ENCODE assay signal across 9 cellular contexts in genomic region chr5:102807878-102808502, GRCh38. TPM values are rescaled to one million over a fixed set of nuclear protein-coding genes. Genes with fewer than 3 reads are reported as not detected.
DNase-seq lines count a peak whose midpoint lies in the region; ATAC-seq and TF ChIP-seq lines count a peak whose summit lies in the region.
"Had no signal": no experiment of that assay in that cellular context is flagged by ENCODE, and none has a peak within 500 bp of the region (broad histone marks: within the 10 kb centered on the region; RNA-seq: fewer than 3 reads in every experiment).

No MANE protein-coding gene starts in this region.

- H3K27me3 ChIP-seq in fibroblast of lung (ENCODE audit: control insufficient read depth, insufficient read depth, low read length): no peaks in the 10 kb centered on the region
- H3K27me3 ChIP-seq in smooth muscle cell (ENCODE audit: low read depth): no peaks in the 10 kb centered on the region
- H3K27me3 ChIP-seq in upper lobe of left lung: no peaks in the 10 kb centered on the region
- H3K27me3 ChIP-seq: neutrophil had no signal

- ATAC-seq in HG02678 (IDR thresholded peaks at IDR 0.05; ENCODE audit: unreplicated experiment) (no peak), upper lobe of left lung (ENCODE audit: low FRiP score in 2 of 2) (no peak), GM18873 (IDR thresholded peaks at IDR 0.05; ENCODE audit: low FRiP score, unreplicated experiment) (no peak)

- DNase-seq in NCI-H526 (lab: John Stamatoyannopoulos, UW) (peak; percentile 28 to 39), NCI-H526 treated with DMSO at 0.1 percent for 48 hours (lab: John Stamatoyannopoulos, UW) (no peak), NCI-H69 (lab: John Stamatoyannopoulos, UW) (peak; percentile 99), fibroblast of lung (ENCODE audit: low read depth in 2 of 2) (peak; percentile 47 to 82), smooth muscle cell (lab: John Stamatoyannopoulos, UW; ENCODE audit: unreplicated experiment) (no peak), upper lobe of left lung (no peak)

- H3K27ac ChIP-seq in fibroblast of lung (ENCODE audit: insufficient read depth, low read length): no peak overlapping the region
- peak overlapping the region; percentile 25 for H3K27ac ChIP-seq in smooth muscle cell (ENCODE audit: low read depth)
- H3K27ac ChIP-seq in upper lobe of left lung: no peak overlapping the region
- H3K27ac ChIP-seq: neutrophil had no signal

- H3K4me1 ChIP-seq in fibroblast of lung (ENCODE audit: control insufficient read depth, extremely low read depth, insufficient read depth, low read length) (no peaks in the 10 kb centered on the region), smooth muscle cell (ENCODE audit: low read depth) (peaks cover 16% of the 10 kb centered on the region), upper lobe of left lung (peaks cover 5 to 11% (median 6%) of the 10 kb centered on the region in 4 donors)

- no peak for TF ChIP-seq EP300 in upper lobe of left lung (IDR thresholded peaks at IDR 0.05)

- no peak for TF ChIP-seq CTCF in fibroblast of lung (conservative IDR thresholded peaks at IDR 0.05 in 1 of 2, IDR thresholded peaks at IDR 0.05 in 1 of 2; ENCODE audit: low read depth in 1 of 2, low read length in 2 of 2)
- TF ChIP-seq CTCF in smooth muscle cell (IDR thresholded peaks at IDR 0.05; ENCODE audit: borderline replicate concordance, insufficient read depth, poor library complexity, severe bottlenecking): no peak
- no peak for TF ChIP-seq CTCF in upper lobe of left lung (IDR thresholded peaks at IDR 0.05)

- H2AFZ ChIP-seq in fibroblast of lung (ENCODE audit: low read length): no peak overlapping the region
- no peak overlapping the region for H2AFZ ChIP-seq in smooth muscle cell (ENCODE audit: low read depth)

- H4K20me1 ChIP-seq in fibroblast of lung (ENCODE audit: control insufficient read depth, extremely low read depth, insufficient read depth, low read length): no peaks in the 10 kb centered on the region
- H4K20me1 ChIP-seq in smooth muscle cell (ENCODE audit: low read depth): peaks cover 68% of the 10 kb centered on the region

- H3K9me3 ChIP-seq in fibroblast of lung (ENCODE audit: control insufficient read depth, insufficient read depth, low read depth, low read length) (no peaks in the 10 kb centered on the region), smooth muscle cell (replicated peaks; ENCODE audit: low read depth) (no peaks in the 10 kb centered on the region), upper lobe of left lung (no peaks in the 10 kb centered on the region)
- H3K9me3 ChIP-seq: neutrophil had no signal

- 42% methylated on average over 7 of the region's 7 CpGs for WGBS in smooth muscle cell (ENCODE audit: low lambda C conversion rate)
- 67 to 84% methylated on average over 7 of the region's 7 CpGs for WGBS in upper lobe of left lung, 2 donors

- H3K79me2 ChIP-seq in fibroblast of lung (ENCODE audit: control insufficient read depth, insufficient read depth, low read length): no peaks in the 10 kb centered on the region
- peaks cover 3% of the 10 kb centered on the region for H3K79me2 ChIP-seq in smooth muscle cell (ENCODE audit: low read depth)

- H3K4me2 ChIP-seq in fibroblast of lung (ENCODE audit: extremely low read depth, insufficient read depth, low read length) (no peak overlapping the region), smooth muscle cell (peak overlapping the region; percentile 2)

- H3K9ac ChIP-seq in fibroblast of lung (ENCODE audit: insufficient read depth, low read length): no peak overlapping the region
- peak overlapping the region; percentile 56 for H3K9ac ChIP-seq in smooth muscle cell (ENCODE audit: low read depth)

- H3K4me3 ChIP-seq in fibroblast of lung (replicated peaks in 1 of 4; ENCODE audit: control extremely low read depth in 1 of 4, insufficient read depth in 1 of 4, low read depth in 3 of 4, low read length in 4 of 4) (no peak overlapping the region), smooth muscle cell (no peak overlapping the region), upper lobe of left lung (no peak overlapping the region)

- no peaks in the 10 kb centered on the region for H3F3A ChIP-seq in smooth muscle cell (ENCODE audit: low read depth)

- no peak for TF ChIP-seq POLR2A in upper lobe of left lung (IDR thresholded peaks at IDR 0.05)

- H3K36me3 ChIP-seq in fibroblast of lung (ENCODE audit: control insufficient read depth, insufficient read depth, low read length): no peaks in the 10 kb centered on the region
- no peaks in the 10 kb centered on the region for H3K36me3 ChIP-seq in smooth muscle cell (ENCODE audit: low read depth)
- H3K36me3 ChIP-seq in upper lobe of left lung: no peaks in the 10 kb centered on the region
- H3K36me3 ChIP-seq: neutrophil had no signal

RNA-seq across cellular contexts. Expression of gene PAM, which starts 52.9 kb away (rescaled TPM):
- total RNA-seq in fibroblast of lung: 241 and 405 TPM in 2 replicates
- polyA plus RNA-seq in fibroblast of lung: 260 and 404 TPM in 2 replicates
- 159 and 259 TPM in 2 replicates for polyA plus RNA-seq in fibroblast of lung (2012)
- 57.9 and 152 TPM in 2 replicates for polyA minus RNA-seq in fibroblast of lung (ENCODE audit: low replicate concordance)
- total RNA-seq in smooth muscle cell: 155 and 164 TPM in 2 replicates
- 117 and 137 TPM in 2 replicates for polyA plus RNA-seq in smooth muscle cell
- total RNA-seq in upper lobe of left lung: 100 to 1,000 TPM in 5 of 6 donors, 10 to 100 TPM in 1; 91.1 to 428 (median 212) TPM

Comparison
In these comparisons a context has a peak if more than half of its experiments do, and no peak if none do; other contexts are left out.
1. DNase-seq: peak in NCI-H526 (2 of 2), NCI-H69 (single experiment) and fibroblast of lung (2 of 2); none in NCI-H526 treated with DMSO at 0.1 percent for 48 hours (single experiment), smooth muscle cell (single experiment) and upper lobe of left lung (0 of 2).